27 cellular contexts compared by ENCODE assay signal in the genomic region with DNA sequence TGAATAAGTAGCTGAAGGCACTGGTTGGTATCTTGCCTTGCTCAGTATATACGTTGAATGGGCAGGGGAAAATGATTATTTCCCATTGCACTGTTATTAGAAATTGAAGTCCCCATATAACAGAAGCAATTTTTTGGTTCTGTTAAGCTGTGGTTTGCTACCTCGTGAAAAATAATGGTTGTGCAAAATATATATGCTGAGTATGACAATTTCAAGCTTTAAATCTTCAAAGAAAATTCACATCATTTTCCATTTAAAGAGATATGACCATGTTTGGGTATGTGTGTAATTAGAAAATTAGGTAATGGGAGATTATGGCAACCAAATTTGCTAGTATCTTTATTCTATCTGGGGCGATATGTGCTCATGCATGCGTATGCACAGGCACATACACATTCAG.
"Had no signal": no experiment of that assay in that cellular context is flagged by ENCODE, and none has a peak within 500 bp of the region (broad histone marks: within the 10 kb centered on the region; RNA-seq: fewer than 3 reads in every experiment).

No MANE protein-coding gene starts in this region.

- H3K27ac ChIP-seq: stomach, suprapubic skin, testis, thoracic aorta, thyroid gland, tibial artery, tibial nerve, transverse colon, upper lobe of left lung, upper lobe of right lung, uterus, vagina had no signal

- DNase-seq: stimulated activated CD4-positive, alpha-beta T cell treated with anti-CD3 and anti-CD28 coated beads, Interleukin-2, amount 100 ng/mL, for 48 hours; stimulated activated CD4-positive, alpha-beta T cell treated with anti-CD3 and anti-CD28 coated beads, Interleukin-4, amount 100 ng/mL, for 1 hour; stimulated activated CD4-positive, alpha-beta T cell treated with anti-CD3 and anti-CD28 coated beads, Interleukin-4, amount 100 ng/mL, for 24 hours; stimulated activated CD4-positive, alpha-beta T cell treated with anti-CD3 and anti-CD28 coated beads, Interleukin-4, amount 100 ng/mL, for 4 hours; stimulated activated CD8-positive, alpha-beta memory T cell treated with anti-CD3 and anti-CD28 coated beads, Interleukin-4, amount 100 ng/mL, for 48 hours; stimulated activated naive B cell treated with anti-CD40 and anti-IgM and Interleukin-4, amounts not matched to agents 10 μg/mL and 1 μg/mL and 100 μg/mL, for 72 hours; stimulated activated naive CD4-positive, alpha-beta T cell; stimulated activated naive CD4-positive, alpha-beta T cell treated with Interleukin-2 at 50 U/mL for 16 hours; stimulated activated naive CD8-positive, alpha-beta T cell treated with anti-CD3 and anti-CD28 coated beads, Interleukin-15, amount 100 ng/mL, for 72 hours; stimulated activated naive CD8-positive, alpha-beta T cell treated with anti-CD3 and anti-CD28 coated beads, Interleukin-15, Interleukin-2, amounts not matched to agents 100 U/mL and 50 U/mL, for 24 hours; stomach; substantia nigra; testis; thyroid gland; tibial artery; transverse colon; trophoblast cell; upper lobe of left lung; upper lobe of right lung; uterus had no signal

- H3K9me3 ChIP-seq: stomach, suprapubic skin, testis, thoracic aorta, thyroid gland, tibial artery, tibial nerve, transverse colon, upper lobe of left lung, upper lobe of right lung, uterus, vagina had no signal

- H3K36me3 ChIP-seq: stomach, suprapubic skin, thoracic aorta, thyroid gland, tibial artery, tibial nerve, transverse colon, upper lobe of left lung, upper lobe of right lung, uterus, vagina had no signal

- FAIRE-seq: urothelium cell line had no signal

- ATAC-seq: stimulated activated effector memory CD8-positive, alpha-beta T cell treated with anti-CD3 and anti-CD28 coated beads, Interleukin-12 subunit alpha, Interleukin-12 subunit beta, amount 100 ng/mL, for 72 hours; stimulated activated memory B cell treated with anti-CD40 and anti-IgM and Interleukin-4, amounts not matched to agents 10 μg/mL and 1 μg/mL and 100 μg/mL, for 72 hours; stimulated activated naive B cell treated with anti-CD40 and anti-IgM and Interleukin-4, amounts not matched to agents 10 μg/mL and 1 μg/mL and 100 μg/mL, for 72 hours; stimulated activated naive CD8-positive, alpha-beta T cell treated with anti-CD3 and anti-CD28 coated beads, Interleukin-15, amount 100 ng/mL, for 72 hours; stimulated activated naive CD8-positive, alpha-beta T cell treated with anti-CD3 and anti-CD28 coated beads, Interleukin-15, Interleukin-2, amounts not matched to agents 100 U/mL and 50 U/mL, for 24 hours; upper lobe of right lung had no signal

- H3K27me3 ChIP-seq: stomach, suprapubic skin, testis, thyroid gland, tibial artery, tibial nerve, transverse colon, upper lobe of left lung, upper lobe of right lung, uterus, vagina had no signal

- H3K4me3 ChIP-seq: stomach, suprapubic skin, testis, thoracic aorta, thyroid gland, tibial artery, tibial nerve, transverse colon, upper lobe of left lung, upper lobe of right lung, uterus, vagina had no signal

- H3K4me1 ChIP-seq: suprapubic skin, testis, thyroid gland, tibial artery, transverse colon, upper lobe of left lung, upper lobe of right lung, uterus, vagina had no signal
